In the genomic region with DNA sequence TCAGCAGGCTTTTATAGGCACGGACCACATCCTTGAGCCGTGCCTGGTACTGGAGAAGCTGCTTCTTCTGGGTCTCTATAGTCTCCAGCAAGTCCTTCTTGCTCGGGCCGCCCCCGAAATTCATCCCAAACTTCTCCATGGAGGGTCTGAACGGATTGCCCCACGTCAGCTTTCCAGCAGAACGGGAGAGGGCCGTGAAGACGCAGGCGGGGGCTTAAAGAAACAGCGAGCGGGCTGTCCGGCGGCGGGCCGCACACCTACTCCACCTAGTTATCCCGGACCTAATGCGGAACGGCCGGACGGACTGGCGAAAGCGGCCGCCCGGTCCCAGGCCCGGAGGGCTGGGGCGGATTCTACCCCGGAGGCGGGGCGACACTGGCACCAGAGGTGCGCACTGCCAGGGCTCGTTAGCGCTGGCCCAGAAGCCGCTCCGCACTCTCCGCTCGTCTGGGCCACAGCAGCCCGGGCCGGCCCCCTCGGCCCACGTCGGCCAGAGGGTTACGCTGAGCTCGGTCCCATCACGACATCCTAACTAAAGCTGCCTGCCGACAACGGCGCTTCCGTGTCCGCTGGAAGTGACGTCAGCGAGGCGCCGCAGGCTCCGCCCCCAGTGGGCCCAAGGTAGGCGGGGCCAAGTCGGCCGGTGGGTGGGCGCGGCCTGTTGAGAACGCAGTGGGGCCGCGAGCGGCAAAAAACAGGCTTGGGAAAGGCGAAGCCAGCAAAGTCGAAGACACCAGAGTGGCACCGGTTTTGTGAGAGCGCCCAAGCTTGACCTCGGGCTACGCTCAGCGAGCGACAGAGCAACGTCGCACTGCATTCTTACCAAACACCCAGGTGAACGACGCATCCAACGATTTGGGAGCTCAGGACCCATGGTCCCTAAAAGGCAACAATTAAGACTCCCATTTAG, we compare ENCODE assay signal across 8 cellular contexts. TPM values are rescaled to one million over a fixed set of nuclear protein-coding genes. Genes with fewer than 3 reads are reported as not detected.
A peak's percentile ranks its signal among the peaks of the same experiment; 100 is the strongest.
DNase-seq lines count a peak whose midpoint lies in the region; ATAC-seq, FAIRE-seq and TF ChIP-seq lines count a peak whose summit lies in the region.

A gene with protein sequence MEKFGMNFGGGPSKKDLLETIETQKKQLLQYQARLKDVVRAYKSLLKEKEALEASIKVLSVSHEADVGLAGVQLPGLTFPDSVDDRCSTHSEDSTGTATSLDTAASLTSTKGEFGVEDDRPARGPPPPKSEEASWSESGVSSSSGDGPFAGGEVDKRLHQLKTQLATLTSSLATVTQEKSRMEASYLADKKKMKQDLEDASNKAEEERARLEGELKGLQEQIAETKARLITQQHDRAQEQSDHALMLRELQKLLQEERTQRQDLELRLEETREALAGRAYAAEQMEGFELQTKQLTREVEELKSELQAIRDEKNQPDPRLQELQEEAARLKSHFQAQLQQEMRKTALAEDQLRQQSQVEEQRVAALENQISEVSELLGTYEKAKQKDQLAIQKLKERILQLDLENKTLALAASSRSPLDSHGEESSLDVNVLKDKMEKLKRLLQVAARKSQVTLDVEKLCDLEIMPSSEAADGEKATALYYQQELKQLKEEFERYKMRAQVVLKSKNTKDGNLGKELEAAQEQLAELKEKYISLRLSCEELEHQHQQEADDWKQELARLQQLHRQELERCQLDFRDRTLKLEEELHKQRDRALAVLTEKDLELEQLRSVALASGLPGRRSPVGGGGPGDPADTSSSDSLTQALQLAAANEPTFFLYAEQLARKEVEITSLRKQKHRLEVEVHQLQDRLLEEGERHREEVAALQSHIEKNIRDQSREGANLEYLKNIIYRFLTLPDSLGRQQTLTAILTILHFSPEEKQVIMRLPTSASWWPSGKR (minus strand): TSS at position 553 of the 910 bp plus-strand sequence. CDS start 414 bp downstream, at position 139.

- H3K4me1 ChIP-seq in BLaER1 (peaks cover 64% of the 10 kb centered on the region), left lung (peaks cover 28 to 72% of the 10 kb centered on the region in 2 donors)

- FAIRE-seq in GM19239 (lab: Jason Lieb, UNC), result peak; percentile 78

- peak within 1 kb of the TSS; percentile 95 for H3K4me2 ChIP-seq in BLaER1

- DNase-seq in GM19239 (ENCODE audit: insufficient read length, low spot score) (peak; percentile 91), NCI-H526 treated with DMSO at 0.1 percent for 48 hours (lab: John Stamatoyannopoulos, UW) (peak; percentile 69), cortex of kidney (lab: John Stamatoyannopoulos, UW) (peak; percentile 25), left lung (peak; percentile 93 to 98)
- peak; percentile 94 for DNase-seq in activated CD4-positive, alpha-beta T cell treated with anti-CD3 and anti-CD28 coated beads, Interleukin-2, amount 50 U/mL, for 1 hour
- DNase-seq in stimulated activated CD4-positive, alpha-beta T cell treated with anti-CD3 and anti-CD28 coated beads, Interleukin-2, amount 100 ng/mL, for 48 hours, result peak; percentile 95 to 96

- H3K27me3 ChIP-seq in BLaER1 (no peaks in the 10 kb centered on the region), left lung (no peaks in the 10 kb centered on the region)

- H3K9ac ChIP-seq in BLaER1, result peak within 1 kb of the TSS; percentile 88

- intact Hi-C loops in left lung (cut with DNase I), result no loop called here

- H3K36me3 ChIP-seq in BLaER1 (peaks cover 44% of the 10 kb centered on the region), left lung (peaks cover 0 to 33% of the 10 kb centered on the region in 2 donors)

- peak within 1 kb of the TSS; percentile 83 for H3K27ac ChIP-seq in BLaER1
- H3K27ac ChIP-seq in left lung, result peak within 1 kb of the TSS; percentile 82 to 91

- TF ChIP-seq CTCF in left lung (IDR thresholded peaks at IDR 0.05), result no peak

- H3K9me3 ChIP-seq in BLaER1 (no peaks in the 10 kb centered on the region), left lung (no peaks in the 10 kb centered on the region)

- peak; percentile 77 for ATAC-seq in HG03442 (IDR thresholded peaks at IDR 0.05; ENCODE audit: unreplicated experiment)
- peak; percentile 86 for ATAC-seq in left lung

- H4K20me1 ChIP-seq in BLaER1, result peaks cover 65% of the 10 kb centered on the region

- peak within 1 kb of the TSS; percentile 92 for H3K4me3 ChIP-seq in BLaER1
- peak within 1 kb of the TSS; percentile 85 to 88 for H3K4me3 ChIP-seq in left lung

RNA-seq across cellular contexts. Expression of the gene that starts here (rescaled TPM):
- 10 to 100 TPM; 15.1 to 16.9 TPM for total RNA-seq in left lung

Comparison
In these comparisons a context has a peak if more than half of its experiments do, and no peak if none do; other contexts are left out.
1. Peak in every context shown above with its lines: DNase-seq, ATAC-seq, H3K4me3 ChIP-seq and H3K27ac ChIP-seq.
2. DNase-seq: peak in every context shown above with its lines; median percentile 96 in left lung; 96 in stimulated activated CD4-positive, alpha-beta T cell treated with anti-CD3 and anti-CD28 coated beads, Interleukin-2, amount 100 ng/mL, for 48 hours; 94 in activated CD4-positive, alpha-beta T cell treated with anti-CD3 and anti-CD28 coated beads, Interleukin-2, amount 50 U/mL, for 1 hour; 91 in GM19239; 69 in NCI-H526 treated with DMSO at 0.1 percent for 48 hours; 25 in cortex of kidney.